ENCODE assay signal across 16 cellular contexts in the genomic region with DNA sequence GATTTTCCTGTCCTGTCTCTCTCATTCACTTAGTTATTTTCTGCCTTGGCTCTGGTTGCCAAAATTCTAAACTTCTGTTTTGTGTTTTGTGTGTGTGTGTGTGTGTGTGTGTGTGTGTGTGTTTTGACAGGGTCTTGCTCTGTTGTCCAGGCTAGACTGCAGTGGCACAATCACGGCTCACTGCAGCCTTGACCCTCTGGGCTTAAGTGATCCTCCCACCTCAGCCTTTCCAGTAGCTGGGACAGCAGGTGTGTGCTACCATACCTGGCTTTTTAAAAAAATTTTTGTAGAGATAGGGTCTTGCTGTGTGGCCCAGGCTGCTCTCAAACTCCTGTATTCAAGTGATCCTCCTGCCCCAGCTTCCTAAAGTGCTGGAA. TPM values are rescaled to one million over a fixed set of nuclear protein-coding genes. Genes with fewer than 3 reads are reported as not detected.
DNase-seq lines count a peak whose midpoint lies in the region; ATAC-seq and TF ChIP-seq lines count a peak whose summit lies in the region.
"Had no signal": no experiment of that assay in that cellular context is flagged by ENCODE, and none has a peak within 500 bp of the region (broad histone marks: within the 10 kb centered on the region; RNA-seq: fewer than 3 reads in every experiment).

No MANE protein-coding gene starts in this region.

- peak overlapping the region; percentile 91 for H3K27ac Mint-ChIP-seq in activated naive CD8-positive, alpha-beta T cell treated with anti-CD3 and anti-CD28 coated beads, Interleukin-2, amount 10 ng/mL, durations not matched to agents 7 days and 5 days
- H3K27ac Mint-ChIP-seq in nephron: peak overlapping the region in 2 of 3 experiments; percentile 33 to 34
- H3K27ac Mint-ChIP-seq: neural progenitor cell had no signal

- no peaks in the 10 kb centered on the region for H3K9me3 Mint-ChIP-seq in activated naive CD8-positive, alpha-beta T cell treated with anti-CD3 and anti-CD28 coated beads, Interleukin-2, amount 10 ng/mL, durations not matched to agents 7 days and 5 days
- no peaks in the 10 kb centered on the region for H3K9me3 Mint-ChIP-seq in nephron
- H3K9me3 Mint-ChIP-seq: neural progenitor cell had no signal

- no peaks in the 10 kb centered on the region for H3K27me3 ChIP-seq in SK-N-SH (ENCODE audit: insufficient read depth)
- no peaks in the 10 kb centered on the region for H3K27me3 ChIP-seq in left lung
- no peaks in the 10 kb centered on the region for H3K27me3 ChIP-seq in ascending aorta
- H3K27me3 ChIP-seq: BLaER1 treated with 17β-estradiol and CSF1 and Interleukin-3, amounts not matched to agents 10 nM and 100 nM; gastroesophageal sphincter; neural progenitor cell had no signal

- no peak overlapping the region for H3K9ac ChIP-seq in SK-N-SH
- H3K9ac ChIP-seq: BLaER1 treated with 17β-estradiol and CSF1 and Interleukin-3, amounts not matched to agents 10 nM and 100 nM; neural progenitor cell had no signal

- DNase-seq in SK-N-SH (no peak), left lung (no peak), HuH-7 (ENCODE audit: low spot score) (no peak), ascending aorta (ENCODE audit: low spot score in 2 of 2) (no peak)
- DNase-seq in activated naive CD8-positive, alpha-beta T cell treated with anti-CD3 and anti-CD28 coated beads, Interleukin-2, amount 10 ng/mL, durations not matched to agents 7 days and 5 days: no peak
- DNase-seq: NCI-H2081; right cardiac atrium; stimulated activated CD4-positive, alpha-beta T cell treated with anti-CD3 and anti-CD28 coated beads, Interleukin-1b, Interleukin-23, amount 100 ng/mL, for 48 hours had no signal

- H3K27ac ChIP-seq in SK-N-SH (ENCODE audit: low read depth in 2 of 2, low read length in 1 of 2): peak overlapping the region in 1 of 2 experiments; percentile 2; a peak in 1 of 4 replicates
- no peak overlapping the region for H3K27ac ChIP-seq in HEK293 (ENCODE audit: extremely low read depth, low read depth, low read length)
- H3K27ac ChIP-seq in left lung: no peak overlapping the region
- no peak overlapping the region for H3K27ac ChIP-seq in ascending aorta
- H3K27ac ChIP-seq: 22Rv1; BLaER1 treated with 17β-estradiol and CSF1 and Interleukin-3, amounts not matched to agents 10 nM and 100 nM; gastroesophageal sphincter; neural progenitor cell; thoracic aorta had no signal

- peaks cover 9% of the 10 kb centered on the region for H3K36me3 Mint-ChIP-seq in activated naive CD8-positive, alpha-beta T cell treated with anti-CD3 and anti-CD28 coated beads, Interleukin-2, amount 10 ng/mL, durations not matched to agents 7 days and 5 days
- H3K36me3 Mint-ChIP-seq in nephron (ENCODE audit: low read depth): peaks cover 9% of the 10 kb centered on the region

- peak overlapping the region; percentile 79 for H3K4me3 Mint-ChIP-seq in activated naive CD8-positive, alpha-beta T cell treated with anti-CD3 and anti-CD28 coated beads, Interleukin-2, amount 10 ng/mL, durations not matched to agents 7 days and 5 days
- H3K4me3 Mint-ChIP-seq in nephron: no peak overlapping the region
- H3K4me3 Mint-ChIP-seq: neural progenitor cell had no signal

- H3K36me3 ChIP-seq in SK-N-SH (replicated peaks in 1 of 2; ENCODE audit: control insufficient read depth in 1 of 2, insufficient read depth in 2 of 2, low read length in 1 of 2): peaks cover 0 to 11% of the 10 kb centered on the region in 2 experiments
- H3K36me3 ChIP-seq in HEK293 (ENCODE audit: control insufficient read depth in 2 of 2, insufficient read depth in 1 of 2, low read length in 2 of 2): peaks cover 4 to 13% of the 10 kb centered on the region in 2 experiments; a peak in 2 of 3 replicates
- H3K36me3 ChIP-seq in left lung: peaks cover 0 to 5% of the 10 kb centered on the region in 2 donors
- no peaks in the 10 kb centered on the region for H3K36me3 ChIP-seq in ascending aorta
- H3K36me3 ChIP-seq: neural progenitor cell, thoracic aorta had no signal

- peak overlapping the region; percentile 10; the same call in 1 of the 2 replicates for H3K4me2 ChIP-seq in SK-N-SH
- H3K4me2 ChIP-seq: neural progenitor cell had no signal

- H3K4me1 ChIP-seq in SK-N-SH (ENCODE audit: control insufficient read depth in 1 of 2, insufficient read depth in 2 of 2, low read depth in 1 of 2, low read length in 1 of 2) (no peaks in the 10 kb centered on the region; a peak in 2 of 4 replicates), HEK293 (ENCODE audit: control insufficient read depth, insufficient read depth, low read length) (peaks cover 2% of the 10 kb centered on the region), left lung (peaks cover 3 to 46% of the 10 kb centered on the region in 2 donors), ascending aorta (peaks cover 0 to 13% of the 10 kb centered on the region in 2 donors)
- H3K4me1 ChIP-seq: neural progenitor cell had no signal

- CTCF ChIA-PET in SK-N-SH (lab: Yijun Ruan, JAX): interaction anchor here (1.1 kb wide), 1 partner anchor 8 kb away, joined by 5 read pairs; no protein-coding TSS in a partner anchor
- CTCF ChIA-PET in HEK293 (lab: Yijun Ruan, JAX): interaction anchor here (1.1 to 1.4 kb wide), 2 partner anchors 29 to 55 kb away, joined by 3 to 4 read pairs; no protein-coding TSS in a partner anchor

- H3K79me2 ChIP-seq in SK-N-SH (ENCODE audit: insufficient read depth): peaks cover 100% of the 10 kb centered on the region

- ATAC-seq in SK-N-SH treated with all-trans-retinoic acid at 6 μM for 48 hours: no peak
- no peak for ATAC-seq in activated naive CD8-positive, alpha-beta T cell treated with anti-CD3 and anti-CD28 coated beads, Interleukin-2, amount 10 ng/mL, durations not matched to agents 7 days and 5 days (ENCODE audit: low read depth)
- ATAC-seq in left lung: no peak
- ATAC-seq: gastroesophageal sphincter, right cardiac atrium had no signal

- peaks cover 29% of the 10 kb centered on the region for H3F3A ChIP-seq in SK-N-SH (replicated peaks; ENCODE audit: insufficient read depth)

- peaks cover 43% of the 10 kb centered on the region for H3K4me1 Mint-ChIP-seq in activated naive CD8-positive, alpha-beta T cell treated with anti-CD3 and anti-CD28 coated beads, Interleukin-2, amount 10 ng/mL, durations not matched to agents 7 days and 5 days
- peaks cover 36% of the 10 kb centered on the region for H3K4me1 Mint-ChIP-seq in nephron
- H3K4me1 Mint-ChIP-seq: neural progenitor cell had no signal

- intact Hi-C loops in left lung (cut with DNase I): no loop called here
- intact Hi-C loops in ascending aorta (cut with DNase I): no loop called here

- TF ChIP-seq EP300 in SK-N-SH (IDR thresholded peaks at IDR 0.05; ENCODE audit: borderline replicate concordance in 1 of 2, low read depth in 1 of 2, low read length in 1 of 2): no peak

- H3K4me3 ChIP-seq in SK-N-SH (ENCODE audit: low read depth in 2 of 2, low read length in 1 of 2) (no peak overlapping the region), HEK293 (ENCODE audit: low read depth, low read length) (no peak overlapping the region), left lung (no peak overlapping the region), ascending aorta (no peak overlapping the region)
- H3K4me3 ChIP-seq: BLaER1 treated with 17β-estradiol and CSF1 and Interleukin-3, amounts not matched to agents 10 nM and 100 nM; gastroesophageal sphincter; neural progenitor cell; thoracic aorta had no signal

- 100% methylated on average over 1 of the region's 1 CpG for WGBS in SK-N-SH (ENCODE audit: low lambda C conversion rate)

- no peak for TF ChIP-seq CTCF in SK-N-SH (IDR thresholded peaks at IDR 0.05)
- TF ChIP-seq CTCF in HEK293 (tag by site-specific recombination; IDR thresholded peaks at IDR 0.05): no peak
- TF ChIP-seq CTCF in nephron (IDR thresholded peaks at IDR 0.05; ENCODE audit: unreplicated experiment in 3 of 3): no peak
- TF ChIP-seq CTCF in left lung (IDR thresholded peaks at IDR 0.05): no peak
- TF ChIP-seq CTCF in ascending aorta (IDR thresholded peaks at IDR 0.05): no peak

- no peaks in the 10 kb centered on the region for H3K9me2 ChIP-seq in SK-N-SH

- no peak for TF ChIP-seq RAD21 in SK-N-SH (IDR thresholded peaks at IDR 0.05; ENCODE audit: low read length)

- H3K9me3 ChIP-seq in SK-N-SH (no peaks in the 10 kb centered on the region), HEK293 (ENCODE audit: control insufficient read depth, insufficient read depth, low read depth, low read length) (no peaks in the 10 kb centered on the region), left lung (no peaks in the 10 kb centered on the region), ascending aorta (no peaks in the 10 kb centered on the region)
- H3K9me3 ChIP-seq: BLaER1 treated with 17β-estradiol and CSF1 and Interleukin-3, amounts not matched to agents 10 nM and 100 nM; gastroesophageal sphincter; thoracic aorta had no signal

- peaks cover 94% of the 10 kb centered on the region for H4K20me1 ChIP-seq in SK-N-SH (ENCODE audit: insufficient read depth)

- no peaks in the 10 kb centered on the region for H3K27me3 Mint-ChIP-seq in activated naive CD8-positive, alpha-beta T cell treated with anti-CD3 and anti-CD28 coated beads, Interleukin-2, amount 10 ng/mL, durations not matched to agents 7 days and 5 days
- H3K27me3 Mint-ChIP-seq in nephron (ENCODE audit: low read depth): no peaks in the 10 kb centered on the region

- POLR2A ChIA-PET in SK-N-SH (lab: Yijun Ruan, JAX): no interaction called here
- POLR2A ChIA-PET in HEK293 (lab: Yijun Ruan, JAX): interaction anchor here (1.0 to 2.1 kb wide), 2 partner anchors 9 to 17 kb away, joined by 4 to 10 read pairs; a partner anchor contains a TSS
- POLR2A ChIA-PET in activated naive CD8-positive, alpha-beta T cell treated with anti-CD3 and anti-CD28 coated beads, Interleukin-2, amount 10 ng/mL, durations not matched to agents 7 days and 5 days (lab: Charles Lee): interaction anchor here (5.6 kb wide), 1 partner anchor 17 kb away, joined by 33 read pairs; a partner anchor contains a TSS

- no peak overlapping the region for H2AFZ ChIP-seq in SK-N-SH (ENCODE audit: low read depth)
- H2AFZ ChIP-seq: neural progenitor cell had no signal

TF ChIP-seq in SK-N-SH, 30 proteins besides CTCF, POLR2A, EP300 and RAD21 (continues in another document):
- no peak for TF ChIP-seq TCF12 (IDR thresholded peaks at IDR 0.05)

TF ChIP-seq in SK-N-SH treated with all-trans-retinoic acid at 6 μM for 48 hours, 23 proteins besides CTCF, POLR2A, EP300 and RAD21 (continues in another document):
- TF ChIP-seq SNAI2 (CRISPR knock-in tag; IDR thresholded peaks at IDR 0.05): no peak
- TF ChIP-seq CSDC2 (CRISPR knock-in tag; IDR thresholded peaks at IDR 0.05): no peak

RNA-seq across cellular contexts. Expression of a gene that starts 17.2 kb away (rescaled TPM):
- 22.8 and 24.5 TPM in 2 replicates for polyA plus RNA-seq in SK-N-SH (2012; rRNA removed)
- 37.4 and 56.8 TPM in 2 replicates for polyA plus RNA-seq in SK-N-SH (2012; cell fraction: cytosol; rRNA removed)
- polyA plus RNA-seq in SK-N-SH (2012; cell fraction: nucleus; rRNA removed): 17.7 and 24.5 TPM in 2 replicates
- 100 to 1,000 TPM; 200 to 217 TPM for total RNA-seq in activated naive CD8-positive, alpha-beta T cell treated with anti-CD3 and anti-CD28 coated beads, Interleukin-2, amount 10 ng/mL, durations not matched to agents 7 days and 5 days
- 100 to 1,000 TPM; 122 to 125 TPM for total RNA-seq in left lung
- 65.9 TPM for total RNA-seq in ascending aorta
